ENCODE assay signal across 13 cellular contexts in genomic region chr3:94285874-94286273, GRCh38.
A peak's percentile ranks its signal among the peaks of the same experiment; 100 is the strongest.
DNase-seq lines count a peak whose midpoint lies in the region; FAIRE-seq and TF ChIP-seq lines count a peak whose summit lies in the region.
"Had no signal": no experiment of that assay in that cellular context is flagged by ENCODE, and none has a peak within 500 bp of the region (broad histone marks: within the 10 kb centered on the region; RNA-seq: fewer than 3 reads in every experiment).

No MANE protein-coding gene starts in this region.

- peak; percentile 63 for DNase-seq in DMS 273 (lab: John Stamatoyannopoulos, UW; ENCODE audit: unreplicated experiment)
- DNase-seq in DMS 273 treated with DMSO at 0.1 percent for 48 hours (lab: John Stamatoyannopoulos, UW), result no peak
- DNase-seq in NCI-H524 (lab: John Stamatoyannopoulos, UW), result peak; percentile 10 to 69
- DNase-seq in chondrocyte (ENCODE audit: low spot score), result no peak
- no peak for DNase-seq in osteocyte (ENCODE audit: extremely low spot score, unreplicated experiment)
- no peak for DNase-seq in NCI-H510A (lab: John Stamatoyannopoulos, UW)
- DNase-seq in GM12891 (ENCODE audit: insufficient read length, low spot score), result no peak
- no peak for DNase-seq in NCI-H510A treated with DMSO at 0.1 percent for 48 hours (lab: John Stamatoyannopoulos, UW)
- DNase-seq: 8988T; activated effector memory CD4-positive, alpha-beta T cell treated with anti-CD3 and anti-CD28 coated beads, Interleukin-2, amount 50 U/mL, for 16 hours; testis had no signal

- no peaks in the 10 kb centered on the region for H3K4me1 Mint-ChIP-seq in chondrocyte (ENCODE audit: low read depth)
- H3K4me1 Mint-ChIP-seq in osteocyte (ENCODE audit: unreplicated experiment), result no peaks in the 10 kb centered on the region

- H3K27me3 Mint-ChIP-seq in chondrocyte (ENCODE audit: low read depth) (no peaks in the 10 kb centered on the region), osteocyte (ENCODE audit: unreplicated experiment) (no peaks in the 10 kb centered on the region)

- no peak for FAIRE-seq in GM12891 (lab: Jason Lieb, UNC)
- FAIRE-seq: K562 had no signal

- H3K4me3 Mint-ChIP-seq in chondrocyte (ENCODE audit: unreplicated experiment) (no peak overlapping the region), osteocyte (ENCODE audit: unreplicated experiment) (no peak overlapping the region)
- H3K4me3 Mint-ChIP-seq: T-helper 1 cell treated with Interleukin-12 subunit alpha and Interleukin-12 subunit beta and Interleukin-4 antibody, amounts not matched to agents 30 μg/mL and 1 μg/mL, for 36 hours had no signal

- TF ChIP-seq CTCF in chondrocyte (IDR thresholded peaks at IDR 0.05) (peak; percentile 80), osteocyte (IDR thresholded peaks at IDR 0.05) (peak; percentile 50)

- H3K36me3 Mint-ChIP-seq in chondrocyte (ENCODE audit: low read depth) (no peaks in the 10 kb centered on the region), osteocyte (ENCODE audit: unreplicated experiment) (no peaks in the 10 kb centered on the region)

- H3K9me3 Mint-ChIP-seq in chondrocyte (ENCODE audit: low read depth) (no peaks in the 10 kb centered on the region), osteocyte (ENCODE audit: unreplicated experiment) (no peaks in the 10 kb centered on the region)
- H3K9me3 Mint-ChIP-seq: T-helper 1 cell treated with Interleukin-12 subunit alpha and Interleukin-12 subunit beta and Interleukin-4 antibody, amounts not matched to agents 30 μg/mL and 1 μg/mL, for 36 hours had no signal

- H3K27ac Mint-ChIP-seq in chondrocyte (ENCODE audit: unreplicated experiment) (no peak overlapping the region), osteocyte (ENCODE audit: unreplicated experiment) (no peak overlapping the region)
- H3K27ac Mint-ChIP-seq: T-helper 1 cell treated with Interleukin-12 subunit alpha and Interleukin-12 subunit beta and Interleukin-4 antibody, amounts not matched to agents 30 μg/mL and 1 μg/mL, for 36 hours had no signal

- no peak for TF ChIP-seq POLR2A in GM12891 (IDR thresholded peaks at IDR 0.05; ENCODE audit: low read depth, low read length)

TF ChIP-seq in GM12891, 5 proteins besides CTCF, POLR2A, EP300 and RAD21:
- TF ChIP-seq SPI1 (IDR thresholded peaks at IDR 0.05; ENCODE audit: low read depth, low read length) (no peak), POLR2AphosphoS5 (IDR thresholded peaks at IDR 0.05; ENCODE audit: low read depth, low read length) (no peak), PAX5 (IDR thresholded peaks at IDR 0.05; ENCODE audit: insufficient read depth, low read length, severe bottlenecking) (no peak), TAF1 (IDR thresholded peaks at IDR 0.05; ENCODE audit: low read depth, low read length) (no peak), POU2F2 (IDR thresholded peaks at IDR 0.05; ENCODE audit: low read depth, low read length) (no peak)

Comparison
In these comparisons a context has a peak if more than half of its experiments do, and no peak if none do; other contexts are left out.
1. DNase-seq: peak in DMS 273 (single experiment) and NCI-H524 (2 of 2); none in DMS 273 treated with DMSO at 0.1 percent for 48 hours (single experiment), chondrocyte (single experiment), osteocyte (single experiment), NCI-H510A (single experiment), GM12891 (single experiment) and NCI-H510A treated with DMSO at 0.1 percent for 48 hours (single experiment).